15 cellular contexts compared by ENCODE assay signal in genomic region chr1:229025576-229025975, GRCh38.
A peak's percentile ranks its signal among the peaks of the same experiment; 100 is the strongest.
DNase-seq lines count a peak whose midpoint lies in the region; ATAC-seq, FAIRE-seq and TF ChIP-seq lines count a peak whose summit lies in the region.
"Had no signal": no experiment of that assay in that cellular context is flagged by ENCODE, and none has a peak within 500 bp of the region (broad histone marks: within the 10 kb centered on the region; RNA-seq: fewer than 3 reads in every experiment).

No MANE protein-coding gene starts in this region.

- 92% methylated on average over 2 of the region's 2 CpGs for WGBS in A549 (ENCODE audit: missing lambda C conversion rate)
- 100% methylated on average over 1 of the region's 2 CpGs; no CpG with 5 or more reads in 1 of the 2 experiments for WGBS in IMR-90 (ENCODE audit: extremely low coverage in 2 of 2, insufficient read length in 1 of 2), 2 experiments
- WGBS in H1 (ENCODE audit: extremely low coverage in 1 of 2, insufficient coverage in 1 of 2, insufficient read length in 1 of 2, insufficient replicate concordance in 2 of 2, low coverage in 1 of 2, low lambda C conversion rate in 2 of 2, missing lambda C conversion rate in 1 of 2), 2 experiments: 92% methylated on average over 2 of the region's 2 CpGs; no CpG with 5 or more reads in 1 of the 2 experiments
- 64 to 73% methylated on average over 1 of the region's 2 CpGs for WGBS in esophagus squamous epithelium, 2 donors

- no peak overlapping the region for H2BK15ac ChIP-seq in IMR-90 (ENCODE audit: low read depth, low read length)
- H2BK15ac ChIP-seq in H1 (ENCODE audit: low read length): no peak overlapping the region

- no peak overlapping the region for H3K14ac ChIP-seq in IMR-90 (replicated peaks; ENCODE audit: low read depth, low read length)
- H3K14ac ChIP-seq in H1 (ENCODE audit: insufficient read length): no peak overlapping the region

- in situ Hi-C loops in IMR-90 (cut with MboI; ENCODE audit: low sequenced_read_pairs): no loop called here

- TF ChIP-seq POLR2A in A549 (IDR thresholded peaks at IDR 0.05; ENCODE audit: low read length) (no peak), IMR-90 (IDR thresholded peaks at IDR 0.05; ENCODE audit: low read depth, low read length) (no peak), H1 (IDR thresholded peaks at IDR 0.05; ENCODE audit: control extremely low read depth in 1 of 2, low read depth in 2 of 2, low read length in 2 of 2) (no peak), esophagus squamous epithelium (IDR thresholded peaks at IDR 0.05) (no peak)

- H4K5ac ChIP-seq in IMR-90 (ENCODE audit: low read depth, low read length): no peak overlapping the region; the same call in 1 of the 2 replicates
- H4K5ac ChIP-seq in H1 (ENCODE audit: insufficient read length, low read depth, low read length): no peak overlapping the region

- FAIRE-seq in A549 (lab: Jason Lieb, UNC): no peak
- no peak for FAIRE-seq in H1 (lab: Jason Lieb, UNC)

- TF ChIP-seq EP300 in A549 (IDR thresholded peaks at IDR 0.05) (no peak), H1 (IDR thresholded peaks at IDR 0.05; ENCODE audit: borderline replicate concordance in 1 of 2, low read depth in 2 of 2, low read length in 2 of 2) (no peak)

- H2BK5ac ChIP-seq in IMR-90 (ENCODE audit: low read depth, low read length, poor library complexity, severe bottlenecking) (no peak overlapping the region), H1 (ENCODE audit: low read depth, low read length) (no peak overlapping the region)

- H3K18ac ChIP-seq in IMR-90 (ENCODE audit: low read depth, low read length): no peak overlapping the region
- H3K18ac ChIP-seq in H1 (ENCODE audit: extremely low read depth, low read length): peak overlapping the region; percentile 7; the same call in 1 of the 2 replicates

- H3K9ac ChIP-seq in IMR-90 (ENCODE audit: low read depth, low read length): no peak overlapping the region
- no peak overlapping the region for H3K9ac ChIP-seq in H1 (replicated peaks in 1 of 4; ENCODE audit: extremely low read depth in 1 of 4, low read depth in 3 of 4, low read length in 3 of 4)
- H3K9ac ChIP-seq: GM23248, KMS-11 had no signal

- H3K79me1 ChIP-seq in IMR-90 (ENCODE audit: low read depth in 1 of 2, low read length in 2 of 2) (no peaks in the 10 kb centered on the region), H1 (ENCODE audit: low read depth, low read length) (no peaks in the 10 kb centered on the region)

- peak overlapping the region; percentile 69 to 89; a peak in 5 of 6 replicates for H3K27ac ChIP-seq in A549
- H3K27ac ChIP-seq in IMR-90 (ENCODE audit: insufficient read depth, low read length): no peak overlapping the region
- no peak overlapping the region for H3K27ac ChIP-seq in H1 (ENCODE audit: low read depth, low read length)
- no peak overlapping the region for H3K27ac ChIP-seq in esophagus squamous epithelium
- H3K27ac ChIP-seq: GM23248, KMS-11 had no signal

- dilution Hi-C loops in IMR-90 (cut with HindIII; ENCODE audit: low sequenced_read_pairs, unreplicated experiment): no loop called here

- CTCF ChIA-PET in A549 (lab: Yijun Ruan, JAX) (interaction anchor here (1.0 to 1.1 kb wide), 3 partner anchors 10 to 291 kb away, joined by 3 to 4 read pairs (median 3); no protein-coding TSS in a partner anchor), IMR-90 (lab: Yijun Ruan, JAX) (no interaction called here), H1 (lab: Charles Lee; ENCODE audit: partially characterized antibody) (interaction anchor here (0.6 to 1.2 kb wide), 3 partner anchors 11 to 89 kb away, joined by 3 to 5 read pairs (median 4); no protein-coding TSS in a partner anchor)

- no peak overlapping the region for H3K56ac ChIP-seq in IMR-90 (ENCODE audit: extremely low read depth, insufficient read depth, low read length)
- no peak overlapping the region for H3K56ac ChIP-seq in H1 (replicated peaks; ENCODE audit: insufficient read length, low read depth, low read length)

- H2AFZ ChIP-seq in IMR-90 (replicated peaks; ENCODE audit: low read length, poor library complexity) (no peak overlapping the region), H1 (ENCODE audit: low read length) (no peak overlapping the region)

- no peak overlapping the region for H2BK12ac ChIP-seq in H1 (ENCODE audit: low read depth, low read length)

- BruUV-seq in IMR-90 (replicated peaks; lab: Mats Ljungman, UMichigan): no TSS peak

- H3K9me1 ChIP-seq in IMR-90 (ENCODE audit: insufficient read depth, low read length): peaks cover 3% of the 10 kb centered on the region; the same call in 1 of the 2 replicates

- H3K4ac ChIP-seq in IMR-90 (ENCODE audit: low read depth, low read length) (no peak overlapping the region), H1 (replicated peaks; ENCODE audit: insufficient read length, low read depth, low read length) (peak overlapping the region; percentile 13)

- H3K23me2 ChIP-seq in H1 (ENCODE audit: low read depth, low read length): peaks cover 4% of the 10 kb centered on the region; the same call in 1 of the 2 replicates

- H4K8ac ChIP-seq in IMR-90 (ENCODE audit: low read depth in 2 of 2, low read length in 2 of 2) (no peak overlapping the region; a peak in 1 of 4 replicates), H1 (ENCODE audit: extremely low read depth, insufficient read depth, low read length) (no peak overlapping the region; the same call in 1 of the 2 replicates)

- no peaks in the 10 kb centered on the region for H3K9me3 ChIP-seq in A549
- H3K9me3 ChIP-seq in IMR-90 (ENCODE audit: control insufficient read depth, insufficient read depth, low read length): no peaks in the 10 kb centered on the region
- H3K9me3 ChIP-seq in H1 (ENCODE audit: insufficient read depth in 2 of 2, low read depth in 1 of 2, low read length in 1 of 2): no peaks in the 10 kb centered on the region
- no peaks in the 10 kb centered on the region for H3K9me3 ChIP-seq in esophagus squamous epithelium

- H3K23ac ChIP-seq in IMR-90 (ENCODE audit: low read depth, low read length) (no peak overlapping the region), H1 (ENCODE audit: insufficient read length) (no peak overlapping the region)

- H3K36me3 ChIP-seq in IMR-90 (ENCODE audit: control insufficient read depth, insufficient read depth, low read length): no peaks in the 10 kb centered on the region
- no peaks in the 10 kb centered on the region for H3K36me3 ChIP-seq in H1 (ENCODE audit: control insufficient read depth in 2 of 4, insufficient read depth in 4 of 4, low read length in 3 of 4)
- no peaks in the 10 kb centered on the region for H3K36me3 ChIP-seq in esophagus squamous epithelium

- H2AK9ac ChIP-seq in IMR-90 (replicated peaks; ENCODE audit: low read depth, low read length, poor library complexity): no peak overlapping the region

- H2BK120ac ChIP-seq in IMR-90 (ENCODE audit: low read depth, low read length) (no peak overlapping the region), H1 (replicated peaks; ENCODE audit: low read depth, low read length) (no peak overlapping the region)

- intact Hi-C loops in IMR-90 (cut with micrococcal nuclease) (no loop called here), esophagus squamous epithelium (cut with DNase I) (no loop called here)

- H3K4me1 ChIP-seq in A549 (peaks cover 23% of the 10 kb centered on the region), IMR-90 (ENCODE audit: control insufficient read depth, insufficient read depth, low read length) (peaks cover 11% of the 10 kb centered on the region; the same call in 1 of the 2 replicates), H1 (replicated peaks in 1 of 4; ENCODE audit: control insufficient read depth in 3 of 4, insufficient read depth in 4 of 4, low read length in 3 of 4) (peaks cover 10 to 19% (median 17%) of the 10 kb centered on the region in 4 experiments), esophagus squamous epithelium (peaks cover 0 to 19% (median 8%) of the 10 kb centered on the region in 3 donors)

- TF ChIP-seq RAD21 in A549 (conservative IDR thresholded peaks at IDR 0.05 in 1 of 2, IDR thresholded peaks at IDR 0.05 in 1 of 2): no peak
- TF ChIP-seq RAD21 in IMR-90 (IDR thresholded peaks at IDR 0.05; ENCODE audit: low read length): no peak
- TF ChIP-seq RAD21 in H1 (IDR thresholded peaks at IDR 0.05 in 1 of 2, conservative IDR thresholded peaks at IDR 0.05 in 1 of 2; ENCODE audit: low read depth in 2 of 2, low read length in 2 of 2): no peak

- H3K27me3 ChIP-seq in IMR-90 (ENCODE audit: control insufficient read depth, insufficient read depth, low read length) (no peaks in the 10 kb centered on the region; the same call in 1 of the 2 replicates), H1 (replicated peaks in 1 of 4; ENCODE audit: control insufficient read depth in 3 of 4, extremely low read depth in 1 of 4, insufficient read depth in 3 of 4, low read length in 3 of 4) (peaks cover 0 to 9% (median 5%) of the 10 kb centered on the region in 4 experiments; a peak in 4 of 7 replicates), esophagus squamous epithelium (no peaks in the 10 kb centered on the region)

- POLR2A ChIA-PET in A549 (lab: Yijun Ruan, JAX): no interaction called here
- POLR2A ChIA-PET in IMR-90 (lab: Charles Lee; ENCODE audit: unreplicated experiment): no interaction called here
- POLR2A ChIA-PET in H1 (lab: Charles Lee; ENCODE audit: partially characterized antibody): no interaction called here

- H2BK20ac ChIP-seq in IMR-90 (ENCODE audit: low read depth, low read length): no peak overlapping the region
- H2BK20ac ChIP-seq in H1 (ENCODE audit: low read length): no peak overlapping the region

- no peaks in the 10 kb centered on the region for H4K20me1 ChIP-seq in IMR-90 (ENCODE audit: insufficient read depth, low read length)
- no peaks in the 10 kb centered on the region for H4K20me1 ChIP-seq in H1 (replicated peaks in 1 of 2; ENCODE audit: control insufficient read depth in 1 of 2, insufficient read depth in 2 of 2, low read length in 2 of 2)

- ATAC-seq in A549 (no peak; a peak in 1 of 6 replicates), IMR-90 (ENCODE audit: low read depth) (no peak), HG03135 (IDR thresholded peaks at IDR 0.05; ENCODE audit: unreplicated experiment) (no peak)
- ATAC-seq: T-cell had no signal

- H4K91ac ChIP-seq in IMR-90 (ENCODE audit: insufficient read depth, low read depth, low read length) (no peak overlapping the region), H1 (replicated peaks; ENCODE audit: insufficient read length, low read length) (peak overlapping the region; percentile 62)

- TF ChIP-seq CTCF in A549 (IDR thresholded peaks at IDR 0.05) (no peak), IMR-90 (conservative IDR thresholded peaks at IDR 0.05; ENCODE audit: low read depth, low read length) (no peak), H1 (IDR thresholded peaks at IDR 0.05; ENCODE audit: control extremely low read depth in 1 of 3, insufficient read depth in 1 of 3, low read depth in 1 of 3, low read length in 3 of 3) (no peak), esophagus squamous epithelium (IDR thresholded peaks at IDR 0.05) (no peak)

- H3K4me2 ChIP-seq in A549 (no peak overlapping the region; the same call in 2 of the 3 replicates), IMR-90 (ENCODE audit: low read depth, low read length) (no peak overlapping the region), H1 (ENCODE audit: insufficient read depth in 1 of 2, low read depth in 2 of 2, low read length in 2 of 2) (no peak overlapping the region)
- H3K4me2 ChIP-seq: KMS-11 had no signal

- H3K79me2 ChIP-seq in H1 (ENCODE audit: control insufficient read depth in 1 of 2, insufficient read depth in 2 of 2, low read length in 2 of 2): no peaks in the 10 kb centered on the region

- H2AK5ac ChIP-seq in IMR-90 (ENCODE audit: low read depth, low read length) (0 out of 2 replicates have a peak overlapping the region, but pooled peaks have one; percentile 62), H1 (ENCODE audit: low read depth, low read length) (no peak overlapping the region)

- DNase-seq in A549 (ENCODE audit: low read depth in 1 of 2, low spot score in 1 of 2) (no peak), IMR-90 (no peak), NCI-H345 treated with DMSO at 0.1 percent for 48 hours (lab: John Stamatoyannopoulos, UW; ENCODE audit: unreplicated experiment) (peak; percentile 50), H1 (ENCODE audit: low read depth in 1 of 2, low spot score in 2 of 2) (no peak), HPDE6-E6E7 (ENCODE audit: extremely low spot score) (no peak), esophagus squamous epithelium (lab: John Stamatoyannopoulos, UW) (no peak), kidney tubule cell (ENCODE audit: low spot score) (no peak)
- DNase-seq: ACHN; CD4-positive, alpha-beta memory T cell; GM23248; NCI-H2029 treated with DMSO at 0.1 percent for 48 hours; NK-92 treated with Interleukin-12 subunit alpha and Interleukin-12 subunit beta, amount 100 ng/mL, for 24 hours; T-cell had no signal

- H3K4me3 ChIP-seq in A549 (no peak overlapping the region), IMR-90 (ENCODE audit: insufficient read depth, low read depth, low read length) (no peak overlapping the region), H1 (ENCODE audit: extremely low read depth in 1 of 4, insufficient read depth in 2 of 4, low read depth in 3 of 4, low read length in 4 of 4) (no peak overlapping the region), esophagus squamous epithelium (no peak overlapping the region)
- H3K4me3 ChIP-seq: GM23248 had no signal

Comparison
In these comparisons a context has a peak if more than half of its experiments do, and no peak if none do; other contexts are left out.
1. H3K27ac ChIP-seq: peak in A549 (2 of 2); none in IMR-90 (single experiment), H1 (single experiment) and esophagus squamous epithelium (0 of 4).